ENCODE assay signal across 1 cellular context in the genomic region with DNA sequence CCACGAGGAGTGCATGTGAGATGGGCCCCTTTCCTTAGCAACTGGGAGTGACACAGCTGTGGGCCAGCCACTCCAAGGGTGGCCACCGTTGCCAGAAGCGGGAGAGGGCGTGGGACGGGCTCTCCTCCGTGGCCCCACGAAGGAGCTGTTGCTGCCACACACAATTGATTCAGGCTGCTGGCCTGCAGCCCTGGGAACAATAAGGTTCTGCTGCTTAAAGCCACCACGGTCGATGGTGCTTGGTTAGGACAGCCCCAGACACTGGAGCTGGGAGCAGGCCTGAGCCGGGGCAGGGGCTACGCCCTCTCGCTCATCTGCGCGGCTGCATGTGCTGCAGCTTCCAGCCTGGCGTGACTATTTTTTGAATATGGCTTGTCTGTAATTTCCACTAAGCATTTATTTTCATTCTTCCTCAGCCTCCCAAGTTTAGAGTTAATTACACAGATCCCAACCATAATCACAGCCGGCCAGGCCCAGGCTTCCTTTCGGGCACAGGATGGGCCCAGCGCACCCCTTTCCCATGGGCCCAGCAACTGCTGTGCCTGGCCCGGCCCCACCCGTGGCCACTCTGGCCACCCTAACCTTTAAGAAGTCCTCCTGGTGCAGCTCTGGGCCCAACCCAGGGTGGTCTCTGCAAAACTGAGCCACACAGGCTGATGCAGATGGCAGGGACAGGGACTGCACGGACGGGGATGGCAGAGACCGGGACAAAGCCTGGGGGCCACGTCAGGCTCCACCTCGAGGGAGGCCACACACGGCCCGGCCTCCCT.
TF ChIP-seq lines count a peak whose summit lies in the region.

No MANE protein-coding gene starts in this region.

TF ChIP-seq in K562, 482 proteins besides CTCF, POLR2A, EP300 and RAD21:
- TF ChIP-seq CCNT2 (IDR thresholded peaks at IDR 0.05; ENCODE audit: borderline replicate concordance, extremely low read depth, insufficient read length, low read depth, low read length) = no peak
- TF ChIP-seq ZFP36 (IDR thresholded peaks at IDR 0.05; ENCODE audit: low read depth, low read length, partially characterized antibody) = no peak
- no peak for TF ChIP-seq DDX20 (tag; IDR thresholded peaks at IDR 0.05; ENCODE audit: low read depth)
- TF ChIP-seq FOXA1 (IDR thresholded peaks at IDR 0.05; ENCODE audit: borderline replicate concordance) = no peak
- no peak for TF ChIP-seq ZBTB1 (CRISPR knock-in tag; IDR thresholded peaks at IDR 0.05; ENCODE audit: borderline replicate concordance, low read depth)
- TF ChIP-seq NR2C1 (IDR thresholded peaks at IDR 0.05) = no peak
- TF ChIP-seq NR2C1 (tag; IDR thresholded peaks at IDR 0.05) = no peak
- TF ChIP-seq STAT5B (CRISPR knock-in tag; IDR thresholded peaks at IDR 0.05) = no peak
- TF ChIP-seq, protein P1, sequence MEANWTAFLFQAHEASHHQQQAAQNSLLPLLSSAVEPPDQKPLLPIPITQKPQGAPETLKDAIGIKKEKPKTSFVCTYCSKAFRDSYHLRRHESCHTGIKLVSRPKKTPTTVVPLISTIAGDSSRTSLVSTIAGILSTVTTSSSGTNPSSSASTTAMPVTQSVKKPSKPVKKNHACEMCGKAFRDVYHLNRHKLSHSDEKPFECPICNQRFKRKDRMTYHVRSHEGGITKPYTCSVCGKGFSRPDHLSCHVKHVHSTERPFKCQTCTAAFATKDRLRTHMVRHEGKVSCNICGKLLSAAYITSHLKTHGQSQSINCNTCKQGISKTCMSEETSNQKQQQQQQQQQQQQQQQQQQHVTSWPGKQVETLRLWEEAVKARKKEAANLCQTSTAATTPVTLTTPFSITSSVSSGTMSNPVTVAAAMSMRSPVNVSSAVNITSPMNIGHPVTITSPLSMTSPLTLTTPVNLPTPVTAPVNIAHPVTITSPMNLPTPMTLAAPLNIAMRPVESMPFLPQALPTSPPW (CRISPR knock-in tag; IDR thresholded peaks at IDR 0.05) = no peak
- no peak for TF ChIP-seq ZNF347 (CRISPR knock-in tag; IDR thresholded peaks at IDR 0.05; ENCODE audit: low read depth)
- no peak for TF ChIP-seq ZNF212 (CRISPR knock-in tag; IDR thresholded peaks at IDR 0.05)
- TF ChIP-seq GABPA (tag; conservative IDR thresholded peaks at IDR 0.05; ENCODE audit: low read depth) = no peak
- no peak for TF ChIP-seq HNRNPL (IDR thresholded peaks at IDR 0.05; ENCODE audit: low read depth, low read length)
- TF ChIP-seq ZKSCAN1 (IDR thresholded peaks at IDR 0.05; ENCODE audit: low read depth, low read length) = no peak
- no peak for TF ChIP-seq CSDE1 (IDR thresholded peaks at IDR 0.05)
- TF ChIP-seq SPI1 (IDR thresholded peaks at IDR 0.05; ENCODE audit: borderline replicate concordance, low read depth, low read length) = no peak
- TF ChIP-seq ZNF324 (CRISPR knock-in tag; IDR thresholded peaks at IDR 0.05) = no peak
